ENCODE assay signal across 15 cellular contexts in genomic region chr11:68302256-68303054, GRCh38. TPM values are rescaled to one million over a fixed set of nuclear protein-coding genes. Genes with fewer than 3 reads are reported as not detected.
A peak's percentile ranks its signal among the peaks of the same experiment; 100 is the strongest.
DNase-seq lines count a peak whose midpoint lies in the region; TF ChIP-seq lines count a peak whose summit lies in the region.
"Had no signal": no experiment of that assay in that cellular context is flagged by ENCODE, and none has a peak within 500 bp of the region (broad histone marks: within the 10 kb centered on the region; RNA-seq: fewer than 3 reads in every experiment).

No MANE protein-coding gene starts in this region.

- no peak overlapping the region for H3K27ac Mint-ChIP-seq in chondrocyte (ENCODE audit: unreplicated experiment)
- H3K27ac Mint-ChIP-seq in activated CD4-positive, alpha-beta memory T cell treated with anti-CD3 and anti-CD28 coated beads, Interleukin-2, amount 10 ng/mL, durations not matched to agents 7 days and 5 days: no peak overlapping the region
- H3K27ac Mint-ChIP-seq: H9; nephron progenitor cell; stimulated activated naive CD8-positive, alpha-beta T cell treated with anti-CD3 and anti-CD28 coated beads, Interleukin-15, Interleukin-2, amounts not matched to agents 100 ng/mL and 50 ng/mL, for 24 hours had no signal

- CTCF ChIA-PET in activated CD4-positive, alpha-beta memory T cell treated with anti-CD3 and anti-CD28 coated beads, Interleukin-2, amount 10 ng/mL, durations not matched to agents 7 days and 5 days (lab: Charles Lee): interaction anchor here (1.2 to 2.2 kb wide), 2 partner anchors 32 to 45 kb away, joined by 3 to 9 read pairs; no protein-coding TSS in a partner anchor

- no peak overlapping the region for H3K4me3 Mint-ChIP-seq in chondrocyte (ENCODE audit: unreplicated experiment)
- H3K4me3 Mint-ChIP-seq in activated CD4-positive, alpha-beta memory T cell treated with anti-CD3 and anti-CD28 coated beads, Interleukin-2, amount 10 ng/mL, durations not matched to agents 7 days and 5 days: no peak overlapping the region
- H3K4me3 Mint-ChIP-seq: H9; nephron progenitor cell; stimulated activated naive CD8-positive, alpha-beta T cell treated with anti-CD3 and anti-CD28 coated beads, Interleukin-15, Interleukin-2, amounts not matched to agents 100 ng/mL and 50 ng/mL, for 24 hours had no signal

- H3K9me3 Mint-ChIP-seq in chondrocyte (ENCODE audit: low read depth): no peaks in the 10 kb centered on the region
- no peaks in the 10 kb centered on the region for H3K9me3 Mint-ChIP-seq in activated CD4-positive, alpha-beta memory T cell treated with anti-CD3 and anti-CD28 coated beads, Interleukin-2, amount 10 ng/mL, durations not matched to agents 7 days and 5 days
- H3K9me3 Mint-ChIP-seq: stimulated activated naive CD8-positive, alpha-beta T cell treated with anti-CD3 and anti-CD28 coated beads, Interleukin-15, Interleukin-2, amounts not matched to agents 100 ng/mL and 50 ng/mL, for 24 hours had no signal

- H3K36me3 Mint-ChIP-seq in chondrocyte (ENCODE audit: low read depth): no peaks in the 10 kb centered on the region
- H3K36me3 Mint-ChIP-seq in activated CD4-positive, alpha-beta memory T cell treated with anti-CD3 and anti-CD28 coated beads, Interleukin-2, amount 10 ng/mL, durations not matched to agents 7 days and 5 days (ENCODE audit: low read depth): peaks cover 2% of the 10 kb centered on the region

- no peaks in the 10 kb centered on the region for H3K27me3 Mint-ChIP-seq in chondrocyte (ENCODE audit: low read depth)
- peaks cover 2% of the 10 kb centered on the region for H3K27me3 Mint-ChIP-seq in activated CD4-positive, alpha-beta memory T cell treated with anti-CD3 and anti-CD28 coated beads, Interleukin-2, amount 10 ng/mL, durations not matched to agents 7 days and 5 days
- H3K27me3 Mint-ChIP-seq: stimulated activated naive CD8-positive, alpha-beta T cell treated with anti-CD3 and anti-CD28 coated beads, Interleukin-15, Interleukin-2, amounts not matched to agents 100 ng/mL and 50 ng/mL, for 24 hours had no signal

- TF ChIP-seq CTCF in chondrocyte (IDR thresholded peaks at IDR 0.05): no peak

- DNase-seq in GM03348 (ENCODE audit: low spot score): peak; percentile 40
- DNase-seq in NCI-H2171 treated with DMSO at 0.1 percent for 48 hours (lab: John Stamatoyannopoulos, UW): peak; percentile 70
- peak; percentile 50 for DNase-seq in chondrocyte (ENCODE audit: low spot score)
- peak; percentile 74 for DNase-seq in renal cortical epithelial cell (ENCODE audit: low read depth)
- no peak for DNase-seq in activated CD4-positive, alpha-beta memory T cell treated with anti-CD3 and anti-CD28 coated beads, Interleukin-2, amount 10 ng/mL, durations not matched to agents 7 days and 5 days
- no peak for DNase-seq in globus pallidus (ENCODE audit: low spot score)
- no peak for DNase-seq in T-helper 9 cell
- DNase-seq: activated CD4-positive, alpha-beta T cell treated with anti-CD3 and anti-CD28 coated beads, Interleukin-2, amount 50 U/mL, for 1 hour; activated naive CD4-positive, alpha-beta T cell treated with anti-CD3 and anti-CD28 coated beads, Interleukin-2, amount 50 U/mL, for 16 hours; effector CD4-positive, alpha-beta T cell; GDM1; H9; nephron progenitor cell; stimulated activated CD4-positive, alpha-beta T cell treated with anti-CD3 and anti-CD28 coated beads, Interleukin-15, amount 100 ng/mL, for 24 hours had no signal

- POLR2A ChIA-PET in activated CD4-positive, alpha-beta memory T cell treated with anti-CD3 and anti-CD28 coated beads, Interleukin-2, amount 10 ng/mL, durations not matched to agents 7 days and 5 days (lab: Charles Lee): no interaction called here

- H3K4me1 Mint-ChIP-seq in chondrocyte (ENCODE audit: low read depth): peaks cover 7% of the 10 kb centered on the region
- peaks cover 18% of the 10 kb centered on the region for H3K4me1 Mint-ChIP-seq in activated CD4-positive, alpha-beta memory T cell treated with anti-CD3 and anti-CD28 coated beads, Interleukin-2, amount 10 ng/mL, durations not matched to agents 7 days and 5 days

RNA-seq across cellular contexts. Expression of gene LRP5, which starts 9.9 kb away (rescaled TPM):
- total RNA-seq in chondrocyte (38.7 to 61.0 TPM (median 47.2 TPM) in 3 replicates), renal cortical epithelial cell (16.8 and 58.6 TPM in 2 replicates)
- total RNA-seq in activated CD4-positive, alpha-beta memory T cell treated with anti-CD3 and anti-CD28 coated beads, Interleukin-2, amount 10 ng/mL, durations not matched to agents 7 days and 5 days: 10 to 100 TPM; 12.3 to 13.5 TPM

RNA-seq across cellular contexts. Expression of gene C11orf24, which starts 30.7 kb away (rescaled TPM):
- total RNA-seq in chondrocyte (104 to 110 TPM (median 107 TPM) in 3 replicates), renal cortical epithelial cell (13.5 and 20.8 TPM in 2 replicates)
- 10 to 100 TPM; 24.0 to 27.4 TPM for total RNA-seq in activated CD4-positive, alpha-beta memory T cell treated with anti-CD3 and anti-CD28 coated beads, Interleukin-2, amount 10 ng/mL, durations not matched to agents 7 days and 5 days

Comparison
In these comparisons a context has a peak if more than half of its experiments do, and no peak if none do; other contexts are left out.
1. DNase-seq: peak in GM03348 (single experiment), NCI-H2171 treated with DMSO at 0.1 percent for 48 hours (single experiment), chondrocyte (single experiment) and renal cortical epithelial cell (single experiment); none in activated CD4-positive, alpha-beta memory T cell treated with anti-CD3 and anti-CD28 coated beads, Interleukin-2, amount 10 ng/mL, durations not matched to agents 7 days and 5 days (single experiment), globus pallidus (single experiment) and T-helper 9 cell (single experiment).